ENCODE assay signal across 30 cellular contexts in genomic region chr12:26003065-26003464, GRCh38.
"Had no signal": no experiment of that assay in that cellular context is flagged by ENCODE, and none has a peak within 500 bp of the region (broad histone marks: within the 10 kb centered on the region; RNA-seq: fewer than 3 reads in every experiment).

No MANE protein-coding gene starts in this region.

- H3K4me1 ChIP-seq: psoas muscle, right lobe of liver, thyroid gland had no signal

- H3K9ac ChIP-seq: parathyroid adenoma had no signal

- H3K27ac ChIP-seq: neutrophil, ovary, parathyroid adenoma, psoas muscle, right lobe of liver, sigmoid colon, stomach, thoracic aorta, thyroid gland, tibial nerve, upper lobe of left lung, vagina had no signal

- H3K9me3 ChIP-seq: neutrophil, ovary, sigmoid colon, thoracic aorta, thyroid gland, upper lobe of left lung, vagina had no signal

- H2AFZ ChIP-seq: parathyroid adenoma had no signal

- H3K4me3 ChIP-seq: ovary, psoas muscle, right lobe of liver, sigmoid colon, stomach, thoracic aorta, thyroid gland, tibial nerve, upper lobe of left lung, vagina had no signal

- H3K4me1 Mint-ChIP-seq: stimulated activated effector memory CD8-positive, alpha-beta T cell treated with anti-CD3 and anti-CD28 coated beads, Interleukin-12 subunit alpha, Interleukin-12 subunit beta, amount 100 ng/mL, for 72 hours; stimulated activated naive B cell treated with anti-CD40 and anti-IgM and Interleukin-4, amounts not matched to agents 10 μg/mL and 1 μg/mL and 100 μg/mL, for 72 hours had no signal

- DNase-seq: nephron progenitor cell; nucleus accumbens; ovary; posterior cingulate gyrus; psoas muscle; right cardiac atrium; right lobe of liver; sigmoid colon; small intestine; stimulated activated CD4-positive, alpha-beta T cell treated with anti-CD3 and anti-CD28 coated beads, Interleukin-15, amount 100 ng/mL, for 24 hours; stimulated activated CD4-positive, alpha-beta T cell treated with anti-CD3 and anti-CD28 coated beads, Interleukin-2, amount 100 ng/mL, for 24 hours; stimulated activated CD4-positive, alpha-beta T cell treated with anti-CD3 and anti-CD28 coated beads, Interleukin-2, amount 100 ng/mL, for 48 hours; stimulated activated CD4-positive, alpha-beta T cell treated with anti-CD3 and anti-CD28 coated beads, Interleukin-4, amount 100 ng/mL, for 24 hours; stimulated activated naive B cell treated with anti-CD40 and anti-IgM and Interleukin-4, amounts not matched to agents 10 μg/mL and 1 μg/mL and 100 μg/mL, for 72 hours; stimulated activated naive CD4-positive, alpha-beta T cell treated with Interleukin-2 at 50 U/mL for 16 hours; stomach; thyroid gland; trophoblast cell; upper lobe of left lung had no signal

- ATAC-seq: natural killer cell treated with Interleukin-12 subunit alpha and Interleukin-12 subunit beta and Interleukin-15 and Interleukin-18, amount 100 ng/mL, for 72 hours; psoas muscle; right cardiac atrium; right lobe of liver; stimulated activated effector memory CD8-positive, alpha-beta T cell treated with anti-CD3 and anti-CD28 coated beads, Interleukin-12 subunit alpha, Interleukin-12 subunit beta, amount 100 ng/mL, for 72 hours; stimulated activated naive B cell treated with anti-CD40 and anti-IgM and Interleukin-4, amounts not matched to agents 10 μg/mL and 1 μg/mL and 100 μg/mL, for 72 hours had no signal

- FAIRE-seq: urothelium cell line had no signal

- H3K36me3 Mint-ChIP-seq: stimulated activated effector memory CD8-positive, alpha-beta T cell treated with anti-CD3 and anti-CD28 coated beads, Interleukin-12 subunit alpha, Interleukin-12 subunit beta, amount 100 ng/mL, for 72 hours had no signal

- H3K36me3 ChIP-seq: neutrophil, ovary, right lobe of liver, thoracic aorta, thyroid gland, upper lobe of left lung, vagina had no signal

- H3K27me3 Mint-ChIP-seq: progenitor cell of endocrine pancreas; stimulated activated naive B cell treated with anti-CD40 and anti-IgM and Interleukin-4, amounts not matched to agents 10 μg/mL and 1 μg/mL and 100 μg/mL, for 72 hours had no signal

- H3K27me3 ChIP-seq: neutrophil, ovary, right lobe of liver, sigmoid colon, stomach, thyroid gland, tibial nerve, upper lobe of left lung, vagina had no signal

- H3K4me3 Mint-ChIP-seq: natural killer cell treated with Interleukin-12 subunit alpha and Interleukin-12 subunit beta and Interleukin-15 and Interleukin-18, amount 100 ng/mL, for 72 hours; nephron progenitor cell; neural crest cell; stimulated activated effector memory CD8-positive, alpha-beta T cell treated with anti-CD3 and anti-CD28 coated beads, Interleukin-12 subunit alpha, Interleukin-12 subunit beta, amount 100 ng/mL, for 72 hours; stimulated activated naive B cell treated with anti-CD40 and anti-IgM and Interleukin-4, amounts not matched to agents 10 μg/mL and 1 μg/mL and 100 μg/mL, for 72 hours; stimulated activated naive CD8-positive, alpha-beta T cell treated with anti-CD3 and anti-CD28 coated beads, Interleukin-15, Interleukin-2, amounts not matched to agents 100 ng/mL and 50 ng/mL, for 24 hours had no signal

- H3K27ac Mint-ChIP-seq: natural killer cell treated with Interleukin-12 subunit alpha and Interleukin-12 subunit beta and Interleukin-15 and Interleukin-18, amount 100 ng/mL, for 72 hours; nephron progenitor cell; progenitor cell of endocrine pancreas; stimulated activated effector memory CD8-positive, alpha-beta T cell treated with anti-CD3 and anti-CD28 coated beads, Interleukin-12 subunit alpha, Interleukin-12 subunit beta, amount 100 ng/mL, for 72 hours; stimulated activated naive B cell treated with anti-CD40 and anti-IgM and Interleukin-4, amounts not matched to agents 10 μg/mL and 1 μg/mL and 100 μg/mL, for 72 hours; stimulated activated naive CD8-positive, alpha-beta T cell treated with anti-CD3 and anti-CD28 coated beads, Interleukin-15, Interleukin-2, amounts not matched to agents 100 ng/mL and 50 ng/mL, for 24 hours had no signal
